13 cellular contexts compared by ENCODE assay signal in the genomic region with DNA sequence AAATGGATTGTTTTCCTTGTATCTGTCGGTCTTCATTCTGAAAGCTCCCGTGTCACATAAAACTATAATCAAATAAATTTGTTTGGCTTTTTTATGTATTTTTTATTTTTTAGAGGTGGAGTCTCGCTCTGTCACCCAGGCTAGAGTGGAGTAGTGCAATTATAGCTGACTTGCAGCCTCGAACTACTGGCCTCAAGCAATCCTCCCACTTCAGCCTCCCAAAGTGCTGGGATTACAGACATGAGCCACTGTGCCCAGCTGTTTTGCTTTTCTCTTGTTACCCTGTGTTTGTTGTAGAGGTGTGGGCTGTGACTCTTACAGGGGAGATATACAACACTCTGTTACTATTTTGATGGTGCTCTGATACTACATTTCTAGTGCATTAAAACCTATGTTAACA. TPM values are rescaled to one million over a fixed set of nuclear protein-coding genes. Genes with fewer than 3 reads are reported as not detected.
DNase-seq lines count a peak whose midpoint lies in the region; ATAC-seq and TF ChIP-seq lines count a peak whose summit lies in the region.
"Had no signal": no experiment of that assay in that cellular context is flagged by ENCODE, and none has a peak within 500 bp of the region (broad histone marks: within the 10 kb centered on the region; RNA-seq: fewer than 3 reads in every experiment).

No MANE protein-coding gene starts in this region.

- no peaks in the 10 kb centered on the region for H3K27me3 ChIP-seq in CD8-positive, alpha-beta memory T cell (ENCODE audit: insufficient read depth, low read length, poor library complexity, severe bottlenecking)
- H3K27me3 ChIP-seq in Peyer's patch = no peaks in the 10 kb centered on the region
- no peaks in the 10 kb centered on the region for H3K27me3 ChIP-seq in effector memory CD4-positive, alpha-beta T cell (replicated peaks; ENCODE audit: control insufficient read depth, insufficient read depth, low read length, poor library complexity, severe bottlenecking)
- no peaks in the 10 kb centered on the region for H3K27me3 ChIP-seq in neural progenitor cell
- H3K27me3 ChIP-seq: body of pancreas had no signal

- H3K27ac Mint-ChIP-seq in CD8-positive, alpha-beta memory T cell = peak overlapping the region; percentile 85 to 100 (median 99)
- H3K27ac Mint-ChIP-seq in neural progenitor cell = no peak overlapping the region

- no peaks in the 10 kb centered on the region for H3K9me3 Mint-ChIP-seq in CD8-positive, alpha-beta memory T cell
- H3K9me3 Mint-ChIP-seq in neural progenitor cell = no peaks in the 10 kb centered on the region

- H3K36me3 Mint-ChIP-seq in CD8-positive, alpha-beta memory T cell = peaks cover 4 to 45% (median 11%) of the 10 kb centered on the region in 3 donors
- H3K36me3 Mint-ChIP-seq in neural progenitor cell = no peaks in the 10 kb centered on the region

- H3K79me2 ChIP-seq in neural progenitor cell (ENCODE audit: low read depth) = no peaks in the 10 kb centered on the region

- H3K4me2 ChIP-seq in neural progenitor cell = no peak overlapping the region

- H3F3A ChIP-seq in neural progenitor cell (ENCODE audit: low read depth) = peaks cover 7% of the 10 kb centered on the region

- H3K4me1 ChIP-seq in CD8-positive, alpha-beta memory T cell (ENCODE audit: insufficient read depth, low read length) = peaks cover 39% of the 10 kb centered on the region
- H3K4me1 ChIP-seq in Peyer's patch (peaks cover 0 to 14% (median 3%) of the 10 kb centered on the region in 4 donors), neural progenitor cell (peaks cover 8% of the 10 kb centered on the region)
- peaks cover 37% of the 10 kb centered on the region for H3K4me1 ChIP-seq in effector memory CD4-positive, alpha-beta T cell (ENCODE audit: control insufficient read depth, insufficient read depth, low read length, poor library complexity, severe bottlenecking)

- POLR2A ChIA-PET in CD8-positive, alpha-beta memory T cell (lab: Charles Lee) = interaction anchor here (0.5 to 6.1 kb wide), 9 partner anchors 14 to 83 kb away, joined by 3 to 57 read pairs (median 9); a partner anchor contains a TSS

- peak overlapping the region; percentile 88 for H3K4me3 ChIP-seq in CD8-positive, alpha-beta memory T cell (ENCODE audit: low read length)
- H3K4me3 ChIP-seq in Peyer's patch (peak overlapping the region in 2 of 4 donors; percentile 9 to 57), neural progenitor cell (no peak overlapping the region)
- peak overlapping the region; percentile 31 for H3K4me3 ChIP-seq in effector memory CD4-positive, alpha-beta T cell (ENCODE audit: insufficient read depth, low read depth, low read length, poor library complexity, severe bottlenecking)
- H3K4me3 ChIP-seq: body of pancreas had no signal

- no peaks in the 10 kb centered on the region for H4K20me1 ChIP-seq in neural progenitor cell (ENCODE audit: low read depth)

- H3K4me1 Mint-ChIP-seq in CD8-positive, alpha-beta memory T cell = peaks cover 68 to 87% (median 83%) of the 10 kb centered on the region in 3 donors
- H3K4me1 Mint-ChIP-seq in neural progenitor cell = peaks cover 35% of the 10 kb centered on the region

- DNase-seq in CD8-positive, alpha-beta memory T cell = no peak
- DNase-seq in Peyer's patch (no peak), neural progenitor cell (ENCODE audit: low spot score) (no peak), NCI-H526 (lab: John Stamatoyannopoulos, UW) (no peak), MV-4-11 (lab: John Stamatoyannopoulos, UW) (no peak)
- no peak for DNase-seq in effector memory CD4-positive, alpha-beta T cell
- DNase-seq: effector CD8-positive, alpha-beta T cell; foreskin melanocyte; midbrain; NCI-H1694 treated with DMSO at 0.1 percent for 48 hours; NCI-H524 treated with DMSO at 0.1 percent for 48 hours had no signal

- H3K36me3 ChIP-seq in CD8-positive, alpha-beta memory T cell (ENCODE audit: insufficient read depth, low read length) = no peaks in the 10 kb centered on the region
- H3K36me3 ChIP-seq in Peyer's patch (no peaks in the 10 kb centered on the region), neural progenitor cell (no peaks in the 10 kb centered on the region)
- H3K36me3 ChIP-seq in effector memory CD4-positive, alpha-beta T cell (ENCODE audit: control insufficient read depth, insufficient read depth, low read length) = no peaks in the 10 kb centered on the region

- CTCF ChIA-PET in CD8-positive, alpha-beta memory T cell (lab: Charles Lee) = interaction anchor here (1.6 to 3.6 kb wide), 9 partner anchors 10 to 89 kb away, joined by 4 to 36 read pairs (median 11); a partner anchor contains a TSS

- ATAC-seq in HG02763 (IDR thresholded peaks at IDR 0.05; ENCODE audit: unreplicated experiment) = no peak
- ATAC-seq: body of pancreas had no signal

- H3K4me3 Mint-ChIP-seq in CD8-positive, alpha-beta memory T cell = peak overlapping the region; percentile 82 to 95 (median 88)
- peak overlapping the region; percentile 65 for H3K4me3 Mint-ChIP-seq in neural progenitor cell

- peak overlapping the region; percentile 60 for H3K27ac ChIP-seq in CD8-positive, alpha-beta memory T cell (ENCODE audit: low read depth, low read length)
- H3K27ac ChIP-seq in Peyer's patch (peak overlapping the region; percentile 78 to 91 (median 88)), neural progenitor cell (no peak overlapping the region)
- H3K27ac ChIP-seq in effector memory CD4-positive, alpha-beta T cell (ENCODE audit: insufficient read depth, low read length, poor library complexity, severe bottlenecking) = peak overlapping the region; percentile 83

- no peak for TF ChIP-seq CTCF in Peyer's patch (IDR thresholded peaks at IDR 0.05)
- no peak for TF ChIP-seq CTCF in neural progenitor cell (IDR thresholded peaks at IDR 0.05)

- H2AFZ ChIP-seq in neural progenitor cell (replicated peaks) = no peak overlapping the region

- no peak for TF ChIP-seq POLR2A in Peyer's patch (IDR thresholded peaks at IDR 0.05)

- no peak overlapping the region for H3K9ac ChIP-seq in neural progenitor cell

- H3K27me3 Mint-ChIP-seq in CD8-positive, alpha-beta memory T cell = no peaks in the 10 kb centered on the region
- peaks cover 2% of the 10 kb centered on the region for H3K27me3 Mint-ChIP-seq in neural progenitor cell (ENCODE audit: insufficient read depth, low read depth)

- H3K9me3 ChIP-seq in CD8-positive, alpha-beta memory T cell (ENCODE audit: low read length) = no peaks in the 10 kb centered on the region
- H3K9me3 ChIP-seq in Peyer's patch (no peaks in the 10 kb centered on the region), neural progenitor cell (ENCODE audit: low read depth) (no peaks in the 10 kb centered on the region)
- no peaks in the 10 kb centered on the region for H3K9me3 ChIP-seq in effector memory CD4-positive, alpha-beta T cell (ENCODE audit: control insufficient read depth, low read length)
- H3K9me3 ChIP-seq: body of pancreas had no signal

RNA-seq across cellular contexts. Expression of a gene that starts 2.2 kb away (rescaled TPM):
- 100 to 1,000 TPM; 107 to 109 TPM for total RNA-seq in CD8-positive, alpha-beta memory T cell
- 51.4 TPM for polyA plus RNA-seq in CD8-positive, alpha-beta memory T cell
- total RNA-seq in Peyer's patch (100 to 1,000 TPM in 1 of 4 donors, 10 to 100 TPM in 3; 68.1 to 118 (median 86.0) TPM), neural progenitor cell (ENCODE audit: low replicate concordance) (7.1 and 8.3 TPM in 2 replicates)
